ENCODE assay signal across 12 cellular contexts in the genomic region with DNA sequence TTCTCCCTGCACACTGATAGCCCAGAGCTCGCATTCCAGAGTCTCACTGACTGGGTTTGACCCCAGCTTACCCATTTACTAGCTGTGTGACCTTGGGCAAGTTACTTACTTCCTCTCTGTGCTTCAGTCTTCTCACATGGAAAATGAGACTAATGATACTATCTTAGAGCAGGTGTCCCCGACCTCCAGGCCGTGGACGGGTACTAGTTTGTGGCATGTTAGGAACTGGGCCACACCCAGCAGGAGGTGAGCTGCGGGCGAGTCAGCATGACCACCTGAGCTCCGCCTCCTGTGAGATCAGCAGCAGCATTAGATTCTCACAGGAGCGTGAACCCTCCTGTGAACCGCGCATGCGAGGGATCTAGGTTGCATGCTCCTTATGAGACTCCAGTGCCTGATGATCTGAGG. TPM values are rescaled to one million over a fixed set of nuclear protein-coding genes. Genes with fewer than 3 reads are reported as not detected.
DNase-seq lines count a peak whose midpoint lies in the region; ATAC-seq and TF ChIP-seq lines count a peak whose summit lies in the region.
"Had no signal": no experiment of that assay in that cellular context is flagged by ENCODE, and none has a peak within 500 bp of the region (broad histone marks: within the 10 kb centered on the region; RNA-seq: fewer than 3 reads in every experiment).

No MANE protein-coding gene starts in this region.

- ATAC-seq in foreskin keratinocyte (peak; percentile 91), GM21619 (IDR thresholded peaks at IDR 0.05; ENCODE audit: unreplicated experiment) (no peak), GM18505 (IDR thresholded peaks at IDR 0.05; ENCODE audit: unreplicated experiment) (no peak), HG03159 (IDR thresholded peaks at IDR 0.05; ENCODE audit: unreplicated experiment) (no peak)
- ATAC-seq: stimulated activated naive CD8-positive, alpha-beta T cell treated with anti-CD3 and anti-CD28 coated beads, Interleukin-15, Interleukin-2, amounts not matched to agents 100 U/mL and 50 U/mL, for 24 hours had no signal

- 18 to 73% methylated on average over 11 of the region's 11 CpGs for WGBS in sigmoid colon, 2 donors

- H3K27me3 ChIP-seq in foreskin keratinocyte = no peaks in the 10 kb centered on the region
- no peaks in the 10 kb centered on the region for H3K27me3 ChIP-seq in sigmoid colon

- TF ChIP-seq POLR2A in sigmoid colon (IDR thresholded peaks at IDR 0.05) = no peak
- no peak for TF ChIP-seq POLR2A in GM18505 (IDR thresholded peaks at IDR 0.05; ENCODE audit: borderline replicate concordance, extremely low read depth, insufficient read depth, insufficient read length)

- peaks cover 0 to 11% (median 0%) of the 10 kb centered on the region in 4 donors for H3K36me3 ChIP-seq in sigmoid colon

- no peak for TF ChIP-seq CTCF in foreskin keratinocyte (conservative IDR thresholded peaks at IDR 0.05)
- TF ChIP-seq CTCF in sigmoid colon (IDR thresholded peaks at IDR 0.05) = no peak

- H3K4me3 ChIP-seq in sigmoid colon = no peak overlapping the region
- H3K4me3 ChIP-seq: GM23248 had no signal

- H3K9me3 ChIP-seq in sigmoid colon = no peaks in the 10 kb centered on the region

- peak; percentile 57 for DNase-seq in HT-29 (ENCODE audit: low spot score)
- peak; percentile 74 for DNase-seq in SW480 (ENCODE audit: low spot score)
- peak; percentile 64 to 85 for DNase-seq in foreskin keratinocyte
- no peak for DNase-seq in sigmoid colon
- no peak for DNase-seq in NCI-H69 (lab: John Stamatoyannopoulos, UW)
- DNase-seq: cortex of kidney; GM23248; SHP77; stimulated activated naive CD8-positive, alpha-beta T cell treated with anti-CD3 and anti-CD28 coated beads, Interleukin-15, Interleukin-2, amounts not matched to agents 100 U/mL and 50 U/mL, for 24 hours had no signal

- no peak for TF ChIP-seq EP300 in sigmoid colon (IDR thresholded peaks at IDR 0.05)

- peaks cover 20% of the 10 kb centered on the region for H3K4me1 ChIP-seq in foreskin keratinocyte
- peaks cover 0 to 83% (median 54%) of the 10 kb centered on the region in 4 donors for H3K4me1 ChIP-seq in sigmoid colon

- H3K27ac ChIP-seq in foreskin keratinocyte (peak overlapping the region; percentile 96), sigmoid colon (peak overlapping the region in 3 of 4 donors; percentile 43 to 52 (median 50))
- H3K27ac ChIP-seq: GM23248 had no signal

- intact Hi-C loops in sigmoid colon (cut with DNase I) = no loop called here

RNA-seq across cellular contexts. Expression of gene ANKFY1, which starts 15.8 kb away (rescaled TPM):
- total RNA-seq in HT-29 (2014; rRNA removed; shearing (Covaris generic)) = 13.6 and 15.4 TPM in 2 replicates
- 36.5 and 40.6 TPM in 2 replicates for total RNA-seq in foreskin keratinocyte
- 8.9 and 9.5 TPM in 2 replicates for polyA plus RNA-seq in foreskin keratinocyte
- total RNA-seq in sigmoid colon = 10 to 100 TPM; 52.6 to 68.0 (median 59.8) TPM
- 10 to 100 TPM in 2 of 3 donors, 1 to 10 TPM in 1; 6.0 to 24.3 (median 10.2) TPM for polyA plus RNA-seq in sigmoid colon

Comparison
In these comparisons a context has a peak if more than half of its experiments do, and no peak if none do; other contexts are left out.
1. DNase-seq: peak in HT-29 (single experiment), SW480 (single experiment) and foreskin keratinocyte (2 of 2); none in sigmoid colon (single experiment) and NCI-H69 (single experiment).